ENCODE assay signal across 20 cellular contexts in genomic region chr22:29396126-29396525, GRCh38. TPM values are rescaled to one million over a fixed set of nuclear protein-coding genes. Genes with fewer than 3 reads are reported as not detected.
"Had no signal": no experiment of that assay in that cellular context is flagged by ENCODE, and none has a peak within 500 bp of the region (broad histone marks: within the 10 kb centered on the region; RNA-seq: fewer than 3 reads in every experiment).

No MANE protein-coding gene starts in this region.

- DNase-seq: colonic mucosa; effector CD4-positive, alpha-beta T cell; foreskin melanocyte; heart left ventricle; hippocampal formation; mammary epithelial cell; mucosa of descending colon; naive thymus-derived CD8-positive, alpha-beta T cell; posterior cingulate gyrus; stimulated activated CD4-positive, alpha-beta T cell treated with anti-CD3 and anti-CD28 coated beads, Interleukin-12 subunit alpha, Interleukin-12 subunit beta, amount 100 ng/mL, for 4 hours; stimulated activated naive CD4-positive, alpha-beta T cell; stomach; trophoblast cell; uterus had no signal

- ATAC-seq: mucosa of descending colon had no signal

RNA-seq across cellular contexts. Expression of gene RFPL1, which starts 42.3 kb away (rescaled TPM):
- total RNA-seq: colonic mucosa; dermis microvascular lymphatic vessel endothelial cell; glomerular endothelial cell; heart left ventricle; lower leg skin; mammary epithelial cell; mucosa of descending colon; naive thymus-derived CD8-positive, alpha-beta T cell; osteoblast; pulmonary artery endothelial cell; sciatic nerve; stomach; uterus had no signal
